In genomic region chr13:80605007-80605406, GRCh38 we compare ENCODE assay signal across 21 cellular contexts.
"Had no signal": no experiment of that assay in that cellular context is flagged by ENCODE, and none has a peak within 500 bp of the region (broad histone marks: within the 10 kb centered on the region; RNA-seq: fewer than 3 reads in every experiment).

No MANE protein-coding gene starts in this region.

- H3K27ac ChIP-seq: coronary artery, hepatocyte, neutrophil, psoas muscle, skin epidermis, thoracic aorta had no signal

- H3K4me3 ChIP-seq: coronary artery, gastroesophageal sphincter, hepatocyte, psoas muscle, sigmoid colon, skin epidermis, thoracic aorta had no signal

- H3K27me3 ChIP-seq: gastroesophageal sphincter, hepatocyte, neutrophil, sigmoid colon had no signal

- DNase-seq: effector CD4-positive, alpha-beta T cell; endodermal cell; glutamatergic neuron; kidney; left cardiac atrium; naive thymus-derived CD4-positive, alpha-beta T cell; nephron progenitor cell; psoas muscle; retina; sigmoid colon; stimulated activated CD4-positive, alpha-beta T cell treated with anti-CD3 and anti-CD28 coated beads, Interleukin-2, amount 100 ng/mL, for 24 hours; stimulated activated CD4-positive, alpha-beta T cell treated with anti-CD3 and anti-CD28 coated beads, Interleukin-4, amount 100 ng/mL, for 4 hours; stimulated activated naive B cell treated with anti-CD40 and anti-IgM and Interleukin-4, amounts not matched to agents 10 μg/mL and 1 μg/mL and 100 μg/mL, for 72 hours; stimulated activated naive CD8-positive, alpha-beta T cell treated with anti-CD3 and anti-CD28 coated beads, Interleukin-15, amount 100 ng/mL, for 72 hours; substantia nigra had no signal

- H3K4me2 ChIP-seq: hepatocyte had no signal

- H3K4me1 ChIP-seq: gastroesophageal sphincter, psoas muscle, sigmoid colon had no signal

- H3K9me3 ChIP-seq: gastroesophageal sphincter, neutrophil, psoas muscle, sigmoid colon, thoracic aorta had no signal

- ATAC-seq: gastroesophageal sphincter; naive thymus-derived CD4-positive, alpha-beta T cell; psoas muscle; stimulated activated naive B cell treated with anti-CD40 and anti-IgM and Interleukin-4, amounts not matched to agents 10 μg/mL and 1 μg/mL and 100 μg/mL, for 72 hours; stimulated activated naive CD8-positive, alpha-beta T cell treated with anti-CD3 and anti-CD28 coated beads, Interleukin-15, amount 100 ng/mL, for 72 hours had no signal

- H2AFZ ChIP-seq: hepatocyte had no signal

- H3K36me3 ChIP-seq: gastroesophageal sphincter, neutrophil, sigmoid colon, thoracic aorta had no signal
